Comparison of ENCODE assay signal across 9 cellular contexts in the genomic region with DNA sequence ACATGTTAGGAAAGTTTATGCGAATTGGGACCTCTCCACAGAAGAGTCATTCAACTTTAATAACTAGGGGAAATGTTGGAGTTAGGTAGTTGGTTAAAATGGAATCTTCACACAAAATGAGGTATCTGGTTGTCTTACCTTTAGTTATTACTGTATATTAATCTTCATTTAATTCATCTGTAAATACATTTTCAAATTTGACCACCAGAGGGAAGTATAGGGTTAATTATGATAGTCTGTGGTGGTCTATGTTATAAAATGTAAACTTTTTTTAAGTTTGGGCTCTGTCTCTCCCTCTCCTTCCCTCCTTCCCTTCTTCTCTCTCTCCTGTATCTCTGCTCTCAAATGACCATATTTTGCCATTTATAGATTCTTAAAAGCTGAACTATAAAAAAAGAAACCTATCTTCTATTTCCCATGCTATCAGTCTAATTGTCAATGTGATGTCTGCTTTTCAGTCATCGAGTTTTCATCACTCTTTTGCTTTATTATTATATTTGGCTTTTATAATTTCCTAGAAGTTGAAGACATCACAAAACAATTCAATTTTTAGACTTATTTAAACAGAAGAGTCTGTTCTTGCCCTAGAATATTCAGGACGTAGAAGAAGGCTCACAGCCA. TPM values are rescaled to one million over a fixed set of nuclear protein-coding genes. Genes with fewer than 3 reads are reported as not detected.
A peak's percentile ranks its signal among the peaks of the same experiment; 100 is the strongest.
DNase-seq lines count a peak whose midpoint lies in the region; ATAC-seq and TF ChIP-seq lines count a peak whose summit lies in the region.
"Had no signal": no experiment of that assay in that cellular context is flagged by ENCODE, and none has a peak within 500 bp of the region (broad histone marks: within the 10 kb centered on the region; RNA-seq: fewer than 3 reads in every experiment).

No MANE protein-coding gene starts in this region.

- H3K27ac Mint-ChIP-seq in neural progenitor cell: no peak overlapping the region

- H3K4me3 ChIP-seq in body of pancreas: no peak overlapping the region
- no peak overlapping the region for H3K4me3 ChIP-seq in neural progenitor cell
- H3K4me3 ChIP-seq: SJCRH30 had no signal

- TF ChIP-seq CTCF in LNCAP (IDR thresholded peaks at IDR 0.05) (peak; percentile 32; the same call in 1 of the 2 replicates), body of pancreas (IDR thresholded peaks at IDR 0.05) (peak in 6 of 7 experiments; percentile 24 to 67 (median 56)), neural progenitor cell (IDR thresholded peaks at IDR 0.05) (peak; percentile 65)

- H3K27ac ChIP-seq in body of pancreas (no peak overlapping the region), neural progenitor cell (no peak overlapping the region)
- H3K27ac ChIP-seq: SJCRH30 had no signal

- no peaks in the 10 kb centered on the region for H4K20me1 ChIP-seq in neural progenitor cell (ENCODE audit: low read depth)

- H3K4me2 ChIP-seq in neural progenitor cell: no peak overlapping the region

- H3K36me3 Mint-ChIP-seq in neural progenitor cell: no peaks in the 10 kb centered on the region

- H3K4me1 ChIP-seq in body of pancreas: no peaks in the 10 kb centered on the region
- H3K4me1 ChIP-seq in neural progenitor cell: no peaks in the 10 kb centered on the region
- H3K4me1 ChIP-seq: SJCRH30 had no signal

- H3K4me3 Mint-ChIP-seq in neural progenitor cell: no peak overlapping the region

- H3K36me3 ChIP-seq in body of pancreas (replicated peaks in 1 of 2; ENCODE audit: insufficient read depth in 1 of 2, low read depth in 2 of 2): no peaks in the 10 kb centered on the region
- H3K36me3 ChIP-seq in neural progenitor cell: no peaks in the 10 kb centered on the region
- H3K36me3 ChIP-seq: SJCRH30 had no signal

- peaks cover 2% of the 10 kb centered on the region for H3K27me3 Mint-ChIP-seq in neural progenitor cell (ENCODE audit: insufficient read depth, low read depth)

- H3K27me3 ChIP-seq in body of pancreas (no peaks in the 10 kb centered on the region), neural progenitor cell (no peaks in the 10 kb centered on the region)
- H3K27me3 ChIP-seq: SJCRH30 had no signal

- peaks cover 15% of the 10 kb centered on the region for H3K4me1 Mint-ChIP-seq in neural progenitor cell

- peaks cover 4% of the 10 kb centered on the region for H3F3A ChIP-seq in neural progenitor cell (ENCODE audit: low read depth)

- DNase-seq in body of pancreas: no peak
- peak; percentile 40 for DNase-seq in neural progenitor cell (ENCODE audit: low spot score)
- DNase-seq in cerebellar nuclear complex (lab: John Stamatoyannopoulos, UW): no peak
- no peak for DNase-seq in AG20443 (ENCODE audit: low spot score)

- no peak overlapping the region for H3K9ac ChIP-seq in neural progenitor cell

- H3K79me2 ChIP-seq in neural progenitor cell (ENCODE audit: low read depth): no peaks in the 10 kb centered on the region

- 32 to 46% methylated on average over 3 of the region's 3 CpGs for WGBS in body of pancreas, 2 donors

- peak; percentile 53 for ATAC-seq in GM18868 (IDR thresholded peaks at IDR 0.05; ENCODE audit: unreplicated experiment)
- ATAC-seq in body of pancreas: peak; percentile 24
- ATAC-seq in GM21737 (IDR thresholded peaks at IDR 0.05; ENCODE audit: unreplicated experiment): no peak
- no peak for ATAC-seq in GM19395 (IDR thresholded peaks at IDR 0.05; ENCODE audit: unreplicated experiment)

- TF ChIP-seq POLR2A in body of pancreas (IDR thresholded peaks at IDR 0.05): no peak

- no peaks in the 10 kb centered on the region for H3K9me3 Mint-ChIP-seq in neural progenitor cell

- H2AFZ ChIP-seq in neural progenitor cell (replicated peaks): peak overlapping the region; percentile 53

- H3K9me3 ChIP-seq in body of pancreas: no peaks in the 10 kb centered on the region
- H3K9me3 ChIP-seq in neural progenitor cell (ENCODE audit: low read depth): no peaks in the 10 kb centered on the region
- H3K9me3 ChIP-seq: SJCRH30 had no signal

- intact Hi-C loops in body of pancreas (cut with DNase I): loop anchor here (10.0 kb wide), 1 partner anchor 365 kb away; no protein-coding TSS in a partner anchor

RNA-seq across cellular contexts. Expression of gene TMEM144, which starts 49.8 kb away (rescaled TPM):
- total RNA-seq in body of pancreas (10 to 100 TPM; 10.5 to 13.0 TPM), neural progenitor cell (ENCODE audit: low replicate concordance) (2.0 and 4.1 TPM in 2 replicates)

Comparison
In these comparisons a context has a peak if more than half of its experiments do, and no peak if none do; other contexts are left out.
1. ATAC-seq: peak in GM18868 (single experiment) and body of pancreas (single experiment); none in GM21737 (single experiment) and GM19395 (single experiment).
2. Peak in every context shown above with its lines, with median percentiles within 50 percentile points of each other: CTCF ChIP-seq.